In the genomic region with DNA sequence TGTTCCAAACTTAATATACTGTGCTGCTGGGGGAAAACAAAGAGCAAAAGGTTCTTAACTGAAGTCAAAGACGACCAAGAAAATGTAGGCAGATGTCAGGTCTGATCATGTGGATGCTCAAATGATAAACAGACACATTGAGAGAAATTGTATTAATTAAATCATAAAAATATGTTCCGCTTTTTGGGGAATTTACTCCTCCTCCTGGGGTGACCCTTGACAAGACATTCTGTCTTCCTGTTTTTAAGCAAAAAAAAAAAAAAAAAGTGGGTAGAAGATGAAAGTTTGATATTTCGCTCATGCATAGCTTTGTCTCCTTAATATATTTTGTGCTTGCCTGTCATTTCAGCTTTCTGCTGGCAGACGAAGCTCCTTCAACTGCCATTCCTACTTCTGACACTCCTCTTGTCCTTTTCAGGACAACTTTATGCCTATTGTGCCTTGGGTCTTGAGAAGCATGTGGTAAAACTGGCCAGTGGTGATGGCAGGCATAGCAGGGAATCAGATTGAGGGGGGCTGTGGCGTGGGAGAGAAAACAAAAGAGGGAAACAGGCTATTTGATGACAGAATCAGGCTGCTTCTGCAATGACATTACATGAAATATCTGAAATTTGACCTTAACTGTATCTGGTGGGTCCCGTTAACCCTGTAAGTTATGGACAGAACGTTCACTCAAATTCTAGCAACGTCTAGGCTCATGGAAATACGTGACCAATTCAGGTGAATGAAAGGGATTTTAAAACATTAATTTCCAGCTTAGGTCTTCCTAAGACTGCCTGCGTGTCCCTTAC, we compare ENCODE assay signal across 8 cellular contexts. TPM values are rescaled to one million over a fixed set of nuclear protein-coding genes. Genes with fewer than 3 reads are reported as not detected.
A peak's percentile ranks its signal among the peaks of the same experiment; 100 is the strongest.
DNase-seq lines count a peak whose midpoint lies in the region; ATAC-seq, FAIRE-seq and TF ChIP-seq lines count a peak whose summit lies in the region.
"Not testable (repeated sequence)": the region's sequence is repeated elsewhere in the genome, so short reads cannot be mapped to it uniquely, and the experiment has no call there.

No MANE protein-coding gene starts in this region.

- not testable (repeated sequence) for TF ChIP-seq POLR2A in A549 (IDR thresholded peaks at IDR 0.05; ENCODE audit: low read length); breast epithelium (IDR thresholded peaks at IDR 0.05)

- TF ChIP-seq EP300 in A549 (IDR thresholded peaks at IDR 0.05): not testable (repeated sequence)

- peak overlapping the region; percentile 89 for H2AFZ ChIP-seq in OCI-LY7 (ENCODE audit: low read length)

- H3K36me3 ChIP-seq in OCI-LY7 (ENCODE audit: insufficient read depth, low read length); breast epithelium: not testable (repeated sequence)

- not testable (repeated sequence) for H3K9me2 ChIP-seq in OCI-LY7 (ENCODE audit: insufficient read depth, low read length)

- not testable (repeated sequence) for H3K27ac Mint-ChIP-seq in activated CD4-positive, alpha-beta memory T cell treated with anti-CD3 and anti-CD28 coated beads, Interleukin-2, amount 10 ng/mL, durations not matched to agents 7 days and 5 days
- H3K27ac Mint-ChIP-seq in nephron progenitor cell: peak overlapping the region; percentile 7
- H3K27ac Mint-ChIP-seq in stimulated activated memory B cell treated with anti-CD40 and anti-IgM and Interleukin-4, amounts not matched to agents 10 μg/mL and 1 μg/mL and 100 μg/mL, for 72 hours: peak overlapping the region; percentile 89

- peak overlapping the region; percentile 81 to 97; a peak in 3 of 6 replicates for H3K27ac ChIP-seq in A549
- H3K27ac ChIP-seq in OCI-LY7 (ENCODE audit: low read depth, low read length, poor library complexity, severe bottlenecking): peak overlapping the region; percentile 59
- peak overlapping the region; percentile 76 to 86 for H3K27ac ChIP-seq in breast epithelium

- not testable (repeated sequence) for TF ChIP-seq CTCF in A549 (IDR thresholded peaks at IDR 0.05); OCI-LY7 (conservative IDR thresholded peaks at IDR 0.05; ENCODE audit: low read length); breast epithelium (IDR thresholded peaks at IDR 0.05); nephron progenitor cell (IDR thresholded peaks at IDR 0.05)

- not testable (repeated sequence) for H4K20me1 ChIP-seq in OCI-LY7 (ENCODE audit: insufficient read depth, low read length)

- WGBS in A549 (ENCODE audit: missing lambda C conversion rate): 68% methylated on average over 10 of the region's 10 CpGs

- not testable (repeated sequence) for H3K36me3 Mint-ChIP-seq in activated CD4-positive, alpha-beta memory T cell treated with anti-CD3 and anti-CD28 coated beads, Interleukin-2, amount 10 ng/mL, durations not matched to agents 7 days and 5 days (ENCODE audit: low read depth); nephron progenitor cell (ENCODE audit: low read depth); stimulated activated memory B cell treated with anti-CD40 and anti-IgM and Interleukin-4, amounts not matched to agents 10 μg/mL and 1 μg/mL and 100 μg/mL, for 72 hours

- H3K27me3 Mint-ChIP-seq in activated CD4-positive, alpha-beta memory T cell treated with anti-CD3 and anti-CD28 coated beads, Interleukin-2, amount 10 ng/mL, durations not matched to agents 7 days and 5 days: peaks cover 18% of the 10 kb centered on the region
- H3K27me3 Mint-ChIP-seq in nephron progenitor cell (ENCODE audit: low read depth, poor library complexity): peaks cover 61% of the 10 kb centered on the region
- H3K27me3 Mint-ChIP-seq in stimulated activated memory B cell treated with anti-CD40 and anti-IgM and Interleukin-4, amounts not matched to agents 10 μg/mL and 1 μg/mL and 100 μg/mL, for 72 hours: not testable (repeated sequence)

- H3K4me3 Mint-ChIP-seq in activated CD4-positive, alpha-beta memory T cell treated with anti-CD3 and anti-CD28 coated beads, Interleukin-2, amount 10 ng/mL, durations not matched to agents 7 days and 5 days: peak overlapping the region; percentile 88
- H3K4me3 Mint-ChIP-seq in nephron progenitor cell: peak overlapping the region; percentile 73
- peak overlapping the region; percentile 91 for H3K4me3 Mint-ChIP-seq in stimulated activated memory B cell treated with anti-CD40 and anti-IgM and Interleukin-4, amounts not matched to agents 10 μg/mL and 1 μg/mL and 100 μg/mL, for 72 hours

- H3K27me3 ChIP-seq in breast epithelium: not testable (repeated sequence)

- not testable (repeated sequence) for TF ChIP-seq RAD21 in A549 (conservative IDR thresholded peaks at IDR 0.05 in 1 of 2, IDR thresholded peaks at IDR 0.05 in 1 of 2)

- H3K79me2 ChIP-seq in OCI-LY7 (ENCODE audit: insufficient read depth, low read depth, low read length): peaks cover 31% of the 10 kb centered on the region

- FAIRE-seq in A549 (lab: Jason Lieb, UNC): not testable (repeated sequence)
- peak; percentile 35 for FAIRE-seq in GM19239 (lab: Jason Lieb, UNC)

- CTCF ChIA-PET in A549 (lab: Yijun Ruan, JAX): interaction anchor here (0.9 to 1.2 kb wide), 2 partner anchors 19 to 210 kb away, joined by 3 to 4 read pairs; no protein-coding TSS in a partner anchor
- CTCF ChIA-PET in OCI-LY7 (lab: Charles Lee; ENCODE audit: unreplicated experiment): not testable (repeated sequence)
- CTCF ChIA-PET in activated CD4-positive, alpha-beta memory T cell treated with anti-CD3 and anti-CD28 coated beads, Interleukin-2, amount 10 ng/mL, durations not matched to agents 7 days and 5 days (lab: Charles Lee): interaction anchor here (1.0 kb wide), 1 partner anchor 104 kb away, joined by 3 read pairs; no protein-coding TSS in a partner anchor

- POLR2A ChIA-PET in A549 (lab: Yijun Ruan, JAX): not testable (repeated sequence)
- POLR2A ChIA-PET in OCI-LY7 (lab: Charles Lee): interaction anchor here (0.7 to 1.1 kb wide), 3 partner anchors 15 to 1098 kb away, joined by 3 to 5 read pairs (median 4); no protein-coding TSS in a partner anchor
- POLR2A ChIA-PET in activated CD4-positive, alpha-beta memory T cell treated with anti-CD3 and anti-CD28 coated beads, Interleukin-2, amount 10 ng/mL, durations not matched to agents 7 days and 5 days (lab: Charles Lee): interaction anchor here (0.6 to 1.0 kb wide), 3 partner anchors 19 to 209 kb away, joined by 3 to 5 read pairs (median 3); no protein-coding TSS in a partner anchor

- H3K9me3 ChIP-seq in A549; OCI-LY7 (ENCODE audit: low read length); breast epithelium: not testable (repeated sequence)

- intact Hi-C loops in OCI-LY7 (cut with micrococcal nuclease; ENCODE audit: unreplicated experiment); breast epithelium (cut with DNase I; ENCODE audit: low total_unique reads): not testable (repeated sequence)

- not testable (repeated sequence) for H3K4me1 ChIP-seq in A549, breast epithelium
- peaks cover 48% of the 10 kb centered on the region for H3K4me1 ChIP-seq in OCI-LY7 (ENCODE audit: insufficient read depth, low read length, poor library complexity, severe bottlenecking)

- H3K4me3 ChIP-seq in A549: peak overlapping the region; percentile 96; the same call in 2 of the 3 replicates
- peak overlapping the region; percentile 77 for H3K4me3 ChIP-seq in OCI-LY7 (ENCODE audit: low read depth, low read length, poor library complexity, severe bottlenecking)
- H3K4me3 ChIP-seq in breast epithelium: peak overlapping the region in 2 of 3 donors; percentile 85 to 97
- H3K4me3 ChIP-seq in iPS-11a (ENCODE audit: low read depth, low read length): peak overlapping the region; percentile 59

- H3K9me3 Mint-ChIP-seq in activated CD4-positive, alpha-beta memory T cell treated with anti-CD3 and anti-CD28 coated beads, Interleukin-2, amount 10 ng/mL, durations not matched to agents 7 days and 5 days; nephron progenitor cell; stimulated activated memory B cell treated with anti-CD40 and anti-IgM and Interleukin-4, amounts not matched to agents 10 μg/mL and 1 μg/mL and 100 μg/mL, for 72 hours: not testable (repeated sequence)

- H3K4me2 ChIP-seq in A549: peak overlapping the region; percentile 97
- peak overlapping the region; percentile 99 for H3K4me2 ChIP-seq in OCI-LY7 (ENCODE audit: low read length)

- BruUV-seq in OCI-LY7 (replicated peaks; lab: Mats Ljungman, UMichigan): not testable (repeated sequence)

- H3K4me1 Mint-ChIP-seq in activated CD4-positive, alpha-beta memory T cell treated with anti-CD3 and anti-CD28 coated beads, Interleukin-2, amount 10 ng/mL, durations not matched to agents 7 days and 5 days: peaks cover 45% of the 10 kb centered on the region
- H3K4me1 Mint-ChIP-seq in nephron progenitor cell: peaks cover 42% of the 10 kb centered on the region
- peaks cover 74% of the 10 kb centered on the region for H3K4me1 Mint-ChIP-seq in stimulated activated memory B cell treated with anti-CD40 and anti-IgM and Interleukin-4, amounts not matched to agents 10 μg/mL and 1 μg/mL and 100 μg/mL, for 72 hours

- DNase-seq in A549 (ENCODE audit: low read depth in 1 of 2, low spot score in 1 of 2); GM19239 (ENCODE audit: insufficient read length, low spot score); activated CD4-positive, alpha-beta memory T cell treated with anti-CD3 and anti-CD28 coated beads, Interleukin-2, amount 10 ng/mL, durations not matched to agents 7 days and 5 days; breast epithelium (ENCODE audit: low spot score in 2 of 2); nephron progenitor cell: not testable (repeated sequence)
- DNase-seq in OCI-LY7 (ENCODE audit: low spot score): peak; percentile 19

- peak in 1 of 2 experiments; percentile 36; a peak in 2 of 6 replicates for ATAC-seq in A549
- ATAC-seq in stimulated activated memory B cell treated with anti-CD40 and anti-IgM and Interleukin-4, amounts not matched to agents 10 μg/mL and 1 μg/mL and 100 μg/mL, for 72 hours: not testable (repeated sequence)

RNA-seq across cellular contexts. Expression of gene GRK3, which starts 1.3 kb away (rescaled TPM):
- polyA plus RNA-seq in A549 (2011; rRNA removed): 6.5 and 6.9 TPM in 2 replicates
- polyA plus RNA-seq in A549 (2012; cell fraction: cytosol; rRNA removed): 1.3 and 1.4 TPM in 2 replicates
- polyA plus RNA-seq in A549 (2012; cell fraction: nucleus; rRNA removed): 0.83 and 1.5 TPM in 2 replicates
- polyA plus RNA-seq in A549 (2017; fragmentation: RNase III; extraction: RNeasy Plus Mini Kit Qiagen cat#74134 plus additional on column Dnase treatment): 3.4 to 3.9 TPM (median 3.5 TPM) in 3 replicates
- polyA minus RNA-seq in A549 (2011; rRNA and poly(A)+ RNA removed): 5.5 and 6.0 TPM in 2 replicates
- 11.1 and 14.2 TPM in 2 replicates for total RNA-seq in OCI-LY7 (2014; rRNA removed; shearing (Covaris generic))
- 39.3 and 39.5 TPM in 2 replicates for total RNA-seq in OCI-LY7 (2022)
- total RNA-seq in activated CD4-positive, alpha-beta memory T cell treated with anti-CD3 and anti-CD28 coated beads, Interleukin-2, amount 10 ng/mL, durations not matched to agents 7 days and 5 days: 10 to 100 TPM; 24.1 to 25.5 TPM
- total RNA-seq in breast epithelium: 10 to 100 TPM; 14.4 to 49.1 (median 16.7) TPM
